Comparison of ENCODE assay signal across 8 cellular contexts in the genomic region with DNA sequence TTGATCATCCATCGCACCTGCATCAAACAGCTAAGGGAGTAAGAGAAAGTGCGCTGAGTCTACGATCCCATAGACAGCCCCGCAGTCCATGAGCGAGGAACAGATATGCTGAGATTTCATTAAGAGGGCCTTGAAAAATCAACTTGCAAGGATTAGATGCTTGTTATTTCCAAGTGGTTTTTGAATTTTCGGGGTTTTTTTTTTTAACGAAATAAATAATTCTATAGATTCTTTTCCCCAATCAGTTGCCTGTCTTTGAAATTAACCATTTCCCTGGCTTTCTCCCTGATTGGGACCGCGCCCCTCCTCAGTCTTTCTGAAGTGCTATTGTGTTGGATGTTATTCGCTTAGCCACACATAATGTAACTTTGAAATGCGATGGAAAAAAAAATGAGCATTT.
"Had no signal": no experiment of that assay in that cellular context is flagged by ENCODE, and none has a peak within 500 bp of the region (broad histone marks: within the 10 kb centered on the region; RNA-seq: fewer than 3 reads in every experiment).

No MANE protein-coding gene starts in this region.

- H3K4me2 ChIP-seq: KMS-11 had no signal

- FAIRE-seq: H54 had no signal

- H3K4me3 Mint-ChIP-seq: H9 had no signal

- H3K9me3 Mint-ChIP-seq: H9 had no signal

- H3K9ac ChIP-seq: KMS-11 had no signal

- DNase-seq: GOT3, H9, HCEC 1CT, IMR-90, KBM-7 had no signal

- H3K27ac Mint-ChIP-seq: H9 had no signal

- H3K27ac ChIP-seq: HL-60, KMS-11 had no signal
